1 cellular context compared by ENCODE assay signal in the genomic region with DNA sequence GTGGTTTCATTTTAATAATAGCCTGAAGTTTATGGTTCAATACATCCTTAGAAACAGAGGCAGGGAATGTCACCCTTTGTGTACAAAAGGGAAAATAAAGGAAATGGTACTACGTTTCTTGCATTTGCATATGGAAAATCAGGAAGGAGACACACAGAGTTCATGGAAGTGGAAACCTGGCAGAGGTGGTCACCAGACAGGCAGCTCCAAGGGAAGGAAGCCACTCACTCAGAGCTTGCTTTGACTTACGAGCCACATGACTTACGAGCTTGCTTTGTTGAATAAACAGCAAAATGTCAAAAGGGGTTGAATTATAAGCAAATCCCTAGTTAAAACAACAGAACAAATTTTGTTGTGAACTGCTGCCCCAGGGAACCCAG.
TF ChIP-seq lines count a peak whose summit lies in the region.

No MANE protein-coding gene starts in this region.

TF ChIP-seq in GM23338, 12 proteins besides CTCF, POLR2A, EP300 and RAD21 (continued from another document):
- TF ChIP-seq ZNF462 (CRISPR knock-in tag; IDR thresholded peaks at IDR 0.05): no peak
- no peak for TF ChIP-seq JUNB (IDR thresholded peaks at IDR 0.05; ENCODE audit: unreplicated experiment)
- TF ChIP-seq, protein P1, sequence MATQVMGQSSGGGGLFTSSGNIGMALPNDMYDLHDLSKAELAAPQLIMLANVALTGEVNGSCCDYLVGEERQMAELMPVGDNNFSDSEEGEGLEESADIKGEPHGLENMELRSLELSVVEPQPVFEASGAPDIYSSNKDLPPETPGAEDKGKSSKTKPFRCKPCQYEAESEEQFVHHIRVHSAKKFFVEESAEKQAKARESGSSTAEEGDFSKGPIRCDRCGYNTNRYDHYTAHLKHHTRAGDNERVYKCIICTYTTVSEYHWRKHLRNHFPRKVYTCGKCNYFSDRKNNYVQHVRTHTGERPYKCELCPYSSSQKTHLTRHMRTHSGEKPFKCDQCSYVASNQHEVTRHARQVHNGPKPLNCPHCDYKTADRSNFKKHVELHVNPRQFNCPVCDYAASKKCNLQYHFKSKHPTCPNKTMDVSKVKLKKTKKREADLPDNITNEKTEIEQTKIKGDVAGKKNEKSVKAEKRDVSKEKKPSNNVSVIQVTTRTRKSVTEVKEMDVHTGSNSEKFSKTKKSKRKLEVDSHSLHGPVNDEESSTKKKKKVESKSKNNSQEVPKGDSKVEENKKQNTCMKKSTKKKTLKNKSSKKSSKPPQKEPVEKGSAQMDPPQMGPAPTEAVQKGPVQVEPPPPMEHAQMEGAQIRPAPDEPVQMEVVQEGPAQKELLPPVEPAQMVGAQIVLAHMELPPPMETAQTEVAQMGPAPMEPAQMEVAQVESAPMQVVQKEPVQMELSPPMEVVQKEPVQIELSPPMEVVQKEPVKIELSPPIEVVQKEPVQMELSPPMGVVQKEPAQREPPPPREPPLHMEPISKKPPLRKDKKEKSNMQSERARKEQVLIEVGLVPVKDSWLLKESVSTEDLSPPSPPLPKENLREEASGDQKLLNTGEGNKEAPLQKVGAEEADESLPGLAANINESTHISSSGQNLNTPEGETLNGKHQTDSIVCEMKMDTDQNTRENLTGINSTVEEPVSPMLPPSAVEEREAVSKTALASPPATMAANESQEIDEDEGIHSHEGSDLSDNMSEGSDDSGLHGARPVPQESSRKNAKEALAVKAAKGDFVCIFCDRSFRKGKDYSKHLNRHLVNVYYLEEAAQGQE (IDR thresholded peaks at IDR 0.05; ENCODE audit: unreplicated experiment): no peak
- no peak for TF ChIP-seq EZH2 (IDR thresholded peaks at IDR 0.05; ENCODE audit: low read depth, unreplicated experiment)
TF ChIP-seq in GM23338: peak in this region for 0.
